Comparison of ENCODE assay signal across 28 cellular contexts in the genomic region with DNA sequence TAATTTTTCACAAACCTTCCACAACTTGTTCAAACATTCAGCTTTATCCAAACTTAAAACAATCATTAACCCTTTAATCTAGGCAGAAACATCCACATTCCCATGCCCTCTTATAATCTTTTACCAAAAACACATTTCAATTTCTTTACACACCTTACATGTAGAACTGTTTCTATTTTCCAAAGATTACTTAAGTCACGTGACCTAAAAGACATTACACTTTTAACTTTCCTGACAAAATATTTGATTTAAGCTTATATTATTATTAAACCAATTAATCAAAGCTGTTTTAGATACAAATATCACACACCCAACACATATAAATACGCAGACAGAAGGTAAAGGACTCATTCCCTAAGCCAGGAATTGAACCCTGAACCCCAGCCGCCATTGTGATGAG.
"Had no signal": no experiment of that assay in that cellular context is flagged by ENCODE, and none has a peak within 500 bp of the region (broad histone marks: within the 10 kb centered on the region; RNA-seq: fewer than 3 reads in every experiment).

No MANE protein-coding gene starts in this region.

- FAIRE-seq: kidney, pancreas had no signal

- H3K4me1 ChIP-seq: left lung, lower lobe of right lung, pancreas, prostate gland, spleen, suprapubic skin, vagina had no signal

- H3K4me3 Mint-ChIP-seq: immature natural killer cell; naive thymus-derived CD8-positive, alpha-beta T cell; nephron; neural crest cell; stimulated activated effector memory CD8-positive, alpha-beta T cell treated with anti-CD3 and anti-CD28 coated beads, Interleukin-12 subunit alpha, Interleukin-12 subunit beta, amount 100 ng/mL, for 72 hours; stimulated activated naive CD8-positive, alpha-beta T cell treated with anti-CD3 and anti-CD28 coated beads, Interleukin-15, Interleukin-2, amounts not matched to agents 100 ng/mL and 50 ng/mL, for 24 hours had no signal

- H3K27me3 ChIP-seq: left lung, pancreas, spleen, suprapubic skin, tibial artery, vagina had no signal

- H3K9me3 ChIP-seq: pancreas, prostate gland, suprapubic skin, thoracic aorta, vagina had no signal

- H3K27ac Mint-ChIP-seq: immature natural killer cell; naive thymus-derived CD8-positive, alpha-beta T cell; nephron; stimulated activated effector memory CD8-positive, alpha-beta T cell treated with anti-CD3 and anti-CD28 coated beads, Interleukin-12 subunit alpha, Interleukin-12 subunit beta, amount 100 ng/mL, for 72 hours; stimulated activated naive CD8-positive, alpha-beta T cell treated with anti-CD3 and anti-CD28 coated beads, Interleukin-15, Interleukin-2, amounts not matched to agents 100 ng/mL and 50 ng/mL, for 24 hours had no signal

- H3K36me3 ChIP-seq: left lung, lower lobe of right lung, pancreas, prostate gland, spleen, thoracic aorta, vagina had no signal

- DNase-seq: hypothalamus; immature natural killer cell; kidney; left colon; left lung; lower lobe of right lung; mammary epithelial cell; mesenchymal stem cell; naive thymus-derived CD8-positive, alpha-beta T cell; nucleus accumbens; pancreas; posterior cingulate gyrus; retina; right cardiac atrium; spleen; stimulated activated CD4-positive, alpha-beta T cell treated with anti-CD3 and anti-CD28 coated beads, Interleukin-4, amount 100 ng/mL, for 24 hours; stimulated activated naive CD4-positive, alpha-beta T cell; tibial artery; trophoblast cell had no signal

- H3K36me3 Mint-ChIP-seq: stimulated activated effector memory CD8-positive, alpha-beta T cell treated with anti-CD3 and anti-CD28 coated beads, Interleukin-12 subunit alpha, Interleukin-12 subunit beta, amount 100 ng/mL, for 72 hours had no signal

- H3K27ac ChIP-seq: left lung, lower lobe of right lung, pancreas, prostate gland, skin epidermis, spleen, suprapubic skin, thoracic aorta, tibial artery, vagina had no signal

- H3K4me1 Mint-ChIP-seq: immature natural killer cell; naive thymus-derived CD8-positive, alpha-beta T cell; nephron; neural crest cell; stimulated activated effector memory CD8-positive, alpha-beta T cell treated with anti-CD3 and anti-CD28 coated beads, Interleukin-12 subunit alpha, Interleukin-12 subunit beta, amount 100 ng/mL, for 72 hours had no signal

- H3K4me3 ChIP-seq: left lung, lower lobe of right lung, pancreas, prostate gland, skin epidermis, spleen, suprapubic skin, thoracic aorta, tibial artery, vagina had no signal

- ATAC-seq: left colon; left lung; lower lobe of right lung; naive thymus-derived CD8-positive, alpha-beta T cell; pancreas; right cardiac atrium; stimulated activated effector memory CD8-positive, alpha-beta T cell treated with anti-CD3 and anti-CD28 coated beads, Interleukin-12 subunit alpha, Interleukin-12 subunit beta, amount 100 ng/mL, for 72 hours had no signal
